Comparison of ENCODE assay signal across 28 cellular contexts in the genomic region with DNA sequence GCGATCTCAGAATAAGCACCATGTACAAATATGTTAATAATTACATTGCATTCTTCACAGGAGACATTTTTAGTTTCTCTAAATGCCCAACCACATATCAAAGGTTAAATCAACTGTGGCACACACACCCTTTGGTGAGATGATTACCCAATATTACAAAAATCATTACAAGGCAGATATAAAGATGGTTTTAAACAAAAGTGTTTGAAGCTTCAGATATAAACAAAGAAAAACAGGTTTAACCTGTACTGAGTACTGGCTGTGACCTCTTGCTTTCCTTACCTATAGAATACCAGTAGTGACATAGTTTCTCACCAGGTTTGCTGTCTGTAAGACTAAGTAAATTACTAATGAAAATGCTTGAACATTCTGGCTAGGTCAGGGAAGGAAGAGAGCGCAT.
DNase-seq lines count a peak whose midpoint lies in the region; ATAC-seq, FAIRE-seq and TF ChIP-seq lines count a peak whose summit lies in the region.
"Had no signal": no experiment of that assay in that cellular context is flagged by ENCODE, and none has a peak within 500 bp of the region (broad histone marks: within the 10 kb centered on the region; RNA-seq: fewer than 3 reads in every experiment).

No MANE protein-coding gene starts in this region.

- intact Hi-C loops in body of pancreas (cut with DNase I) = no loop called here
- intact Hi-C loops in head of caudate nucleus (cut with DNase I) = no loop called here

- no peak for DNase-seq in HTR-8/SVneo (ENCODE audit: insufficient read length, low spot score)
- DNase-seq in body of pancreas = no peak
- peak; percentile 8 for DNase-seq in left kidney (ENCODE audit: low read depth, low spot score)
- DNase-seq in head of caudate nucleus = no peak
- DNase-seq in stimulated activated CD4-positive, alpha-beta T cell treated with anti-CD3 and anti-CD28 coated beads, Interleukin-2, amount 100 ng/mL, for 48 hours = no peak
- DNase-seq in suprapubic skin (ENCODE audit: low spot score in 2 of 2) = no peak
- DNase-seq: activated CD4-positive, alpha-beta T cell treated with anti-CD3 and anti-CD28 coated beads for 36 hours; activated naive CD4-positive, alpha-beta T cell; activated T-cell treated with anti-CD3 and anti-CD28 coated beads, Interleukin-2, amount 50 U/mL, for 4 hours; HCEC 1CT; Kasumi-1; lower lobe of right lung; NCI-H1105; NCI-H2029 treated with DMSO at 0.1 percent for 48 hours; NCI-H345; psoas muscle; SJCRH30; stimulated activated CD4-positive, alpha-beta T cell treated with anti-CD3 and anti-CD28 coated beads, Interleukin-2, amount 100 ng/mL, for 24 hours; stimulated activated naive CD4-positive, alpha-beta T cell treated with Interleukin-2 at 50 U/mL for 16 hours; T-helper 1 cell; thyroid gland had no signal

- no peaks in the 10 kb centered on the region for H3K27me3 ChIP-seq in body of pancreas
- no peaks in the 10 kb centered on the region for H3K27me3 ChIP-seq in suprapubic skin
- H3K27me3 ChIP-seq: BLaER1 treated with 17β-estradiol and CSF1 and Interleukin-3, amounts not matched to agents 10 nM and 100 nM; SJCRH30; thyroid gland had no signal

- H3K4me1 ChIP-seq in body of pancreas (peaks cover 6% of the 10 kb centered on the region), suprapubic skin (peaks cover 4% of the 10 kb centered on the region)
- H3K4me1 ChIP-seq: BLaER1 treated with 17β-estradiol and CSF1 and Interleukin-3, amounts not matched to agents 10 nM and 100 nM; lower lobe of right lung; psoas muscle; SJCRH30; thyroid gland had no signal

- no peak for TF ChIP-seq EP300 in suprapubic skin (IDR thresholded peaks at IDR 0.05)

- H3K27ac ChIP-seq in 22Rv1 (peak overlapping the region; percentile 18), body of pancreas (peak overlapping the region in 1 of 4 donors; percentile 2), suprapubic skin (no peak overlapping the region)
- H3K27ac ChIP-seq: BLaER1 treated with 17β-estradiol and CSF1 and Interleukin-3, amounts not matched to agents 10 nM and 100 nM; lower lobe of right lung; psoas muscle; SJCRH30; skin epidermis; thyroid gland had no signal

- TF ChIP-seq POLR2A in body of pancreas (IDR thresholded peaks at IDR 0.05) = no peak
- no peak for TF ChIP-seq POLR2A in suprapubic skin (IDR thresholded peaks at IDR 0.05)

- 42 to 47% methylated on average over 2 of the region's 2 CpGs for WGBS in body of pancreas, 2 donors
- 63% methylated on average over 2 of the region's 2 CpGs for WGBS in suprapubic skin

- H3K36me3 ChIP-seq in body of pancreas (replicated peaks in 1 of 2; ENCODE audit: insufficient read depth in 1 of 2, low read depth in 2 of 2) = no peaks in the 10 kb centered on the region
- no peaks in the 10 kb centered on the region for H3K36me3 ChIP-seq in suprapubic skin
- H3K36me3 ChIP-seq: BLaER1 treated with 17β-estradiol and CSF1 and Interleukin-3, amounts not matched to agents 10 nM and 100 nM; lower lobe of right lung; SJCRH30; thyroid gland had no signal

- H3K4me3 ChIP-seq in body of pancreas (no peak overlapping the region), suprapubic skin (no peak overlapping the region)
- H3K4me3 ChIP-seq: BLaER1 treated with 17β-estradiol and CSF1 and Interleukin-3, amounts not matched to agents 10 nM and 100 nM; lower lobe of right lung; psoas muscle; SJCRH30; skin epidermis; thyroid gland had no signal

- no peak for TF ChIP-seq CTCF in 22Rv1 (IDR thresholded peaks at IDR 0.05)
- no peak for TF ChIP-seq CTCF in body of pancreas (IDR thresholded peaks at IDR 0.05)
- TF ChIP-seq CTCF in suprapubic skin (IDR thresholded peaks at IDR 0.05) = no peak

- peak; percentile 16 for FAIRE-seq in HTR-8/SVneo (lab: Jason Lieb, UNC)
- FAIRE-seq: D721Med, endothelial cell of umbilical vein, GM18507 had no signal

- peak; percentile 33 for ATAC-seq in body of pancreas
- no peak for ATAC-seq in HG03439 (IDR thresholded peaks at IDR 0.05; ENCODE audit: unreplicated experiment)
- ATAC-seq: activated CD4-positive, alpha-beta T cell treated with anti-CD3 and anti-CD28 coated beads for 36 hours; activated T-cell treated with anti-CD3 and anti-CD28 coated beads, Interleukin-2, amount 50 U/mL, for 4 hours; lower lobe of right lung; psoas muscle had no signal

- no peaks in the 10 kb centered on the region for H3K9me3 ChIP-seq in body of pancreas
- H3K9me3 ChIP-seq in suprapubic skin = no peaks in the 10 kb centered on the region
- H3K9me3 ChIP-seq: lower lobe of right lung, psoas muscle, SJCRH30, thyroid gland had no signal
